Comparison of ENCODE assay signal across 9 cellular contexts in the genomic region with DNA sequence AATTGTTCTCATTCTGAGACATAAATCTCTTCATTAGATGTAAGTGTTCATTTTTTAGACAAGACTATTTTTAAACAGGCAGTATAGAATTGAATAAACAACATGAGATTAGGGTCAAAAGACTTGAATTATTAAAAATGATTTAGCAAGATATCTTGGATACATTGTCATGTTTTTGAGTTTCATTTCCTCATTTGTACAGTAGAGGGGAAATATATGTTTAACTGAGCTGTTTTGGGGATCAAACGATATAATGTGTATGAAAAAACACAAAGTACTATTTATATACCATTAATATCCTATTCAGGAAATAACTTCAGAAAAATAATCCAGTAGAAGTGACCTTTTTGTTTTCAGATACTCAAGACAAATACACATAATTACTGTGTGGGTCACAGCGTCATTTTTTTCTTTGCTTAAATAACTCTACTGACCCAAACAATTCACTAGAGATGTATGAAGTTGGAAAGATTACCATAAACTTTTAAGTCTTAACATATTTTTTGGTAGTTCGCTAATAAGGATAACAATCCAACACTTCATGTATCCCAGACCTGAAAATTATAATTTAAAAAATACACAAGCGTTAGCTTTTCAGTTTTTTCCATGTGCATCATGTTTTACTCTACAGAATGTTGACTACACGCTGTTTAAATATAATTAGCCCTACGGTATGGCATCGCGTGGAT. TPM values are rescaled to one million over a fixed set of nuclear protein-coding genes. Genes with fewer than 3 reads are reported as not detected.
DNase-seq lines count a peak whose midpoint lies in the region; ATAC-seq and TF ChIP-seq lines count a peak whose summit lies in the region.
"Had no signal": no experiment of that assay in that cellular context is flagged by ENCODE, and none has a peak within 500 bp of the region (broad histone marks: within the 10 kb centered on the region; RNA-seq: fewer than 3 reads in every experiment).

No MANE protein-coding gene starts in this region.

- WGBS in gastroesophageal sphincter (ENCODE audit: low coverage in 1 of 2), 2 donors: 11% methylated on average over 8 of the region's 8 CpGs
- 9 to 10% (median 9%) methylated on average over 8 of the region's 8 CpGs for whole genome bisulfite sequencing in psoas muscle, 3 donors

- no peaks in the 10 kb centered on the region for H3K9me3 ChIP-seq in SJCRH30 (replicated peaks)
- H3K9me3 ChIP-seq in gastroesophageal sphincter: no peaks in the 10 kb centered on the region
- H3K9me3 ChIP-seq in psoas muscle: no peaks in the 10 kb centered on the region
- no peaks in the 10 kb centered on the region for H3K9me3 ChIP-seq in MG63

- H3K4me1 ChIP-seq in SJCRH30 (no peaks in the 10 kb centered on the region), gastroesophageal sphincter (peaks cover 0 to 23% (median 6%) of the 10 kb centered on the region in 3 donors), psoas muscle (no peaks in the 10 kb centered on the region)

- no peak for TF ChIP-seq EP300 in gastroesophageal sphincter (IDR thresholded peaks at IDR 0.05)

- H3K4me3 ChIP-seq in H7 (ENCODE audit: insufficient read depth, low read depth, low read length): peak overlapping the region; percentile 73; the same call in 1 of the 2 replicates
- peak overlapping the region; percentile 60 for H3K4me3 ChIP-seq in SJCRH30
- H3K4me3 ChIP-seq in gastroesophageal sphincter: peak overlapping the region; percentile 49 to 67
- H3K4me3 ChIP-seq in psoas muscle: peak overlapping the region; percentile 68
- H3K4me3 ChIP-seq in MG63: no peak overlapping the region

- intact Hi-C loops in psoas muscle (cut with DNase I): no loop called here

- H3K27ac ChIP-seq in SJCRH30: no peak overlapping the region
- peak overlapping the region in 3 of 4 donors; percentile 80 to 90 (median 81) for H3K27ac ChIP-seq in gastroesophageal sphincter
- H3K27ac ChIP-seq in psoas muscle: no peak overlapping the region

- ATAC-seq in gastroesophageal sphincter (no peak), psoas muscle (no peak), GM19467 (IDR thresholded peaks at IDR 0.05; ENCODE audit: unreplicated experiment) (no peak)

- TF ChIP-seq CTCF in gastroesophageal sphincter (IDR thresholded peaks at IDR 0.05) (no peak), psoas muscle (IDR thresholded peaks at IDR 0.05) (no peak)

- no peaks in the 10 kb centered on the region for H3K36me3 ChIP-seq in H7 (replicated peaks; ENCODE audit: control insufficient read depth, insufficient read depth, low read length)
- no peaks in the 10 kb centered on the region for H3K36me3 ChIP-seq in SJCRH30
- H3K36me3 ChIP-seq in gastroesophageal sphincter: no peaks in the 10 kb centered on the region
- no peaks in the 10 kb centered on the region for H3K36me3 ChIP-seq in psoas muscle (ENCODE audit: insufficient read depth in 1 of 2, low read depth in 1 of 2)
- no peaks in the 10 kb centered on the region for H3K36me3 ChIP-seq in MG63

- H3K27me3 ChIP-seq in H7 (ENCODE audit: control insufficient read depth, insufficient read depth, low read length): peaks cover 33% of the 10 kb centered on the region
- H3K27me3 ChIP-seq in SJCRH30: peaks cover 13% of the 10 kb centered on the region
- H3K27me3 ChIP-seq in gastroesophageal sphincter: peaks cover 41% of the 10 kb centered on the region
- peaks cover 0 to 48% (median 12%) of the 10 kb centered on the region in 3 donors for H3K27me3 ChIP-seq in psoas muscle (ENCODE audit: insufficient read depth in 3 of 3, low read length in 2 of 3)
- H3K27me3 ChIP-seq in MG63: peaks cover 49% of the 10 kb centered on the region

- no peak for TF ChIP-seq POLR2A in gastroesophageal sphincter (IDR thresholded peaks at IDR 0.05)

- DNase-seq in H7: no peak
- DNase-seq in SJCRH30: no peak
- DNase-seq in psoas muscle: no peak
- DNase-seq in NCI-H2081 treated with DMSO at 0.1 percent for 48 hours (lab: John Stamatoyannopoulos, UW): no peak
- DNase-seq in anterior cingulate cortex (lab: John Stamatoyannopoulos, UW): no peak
- no peak for DNase-seq in MG63

RNA-seq across cellular contexts. Expression of a gene that starts 0.9 kb away (rescaled TPM):
- total RNA-seq in H7 (2014; rRNA removed; shearing (Covaris generic)): 0.07 and 0.63 TPM in 2 replicates
- 0.03 TPM in 1 of 2 replicates, not detected in the other for total RNA-seq in SJCRH30 (2014; rRNA removed; shearing (Covaris generic))
- total RNA-seq in gastroesophageal sphincter: 1 to 10 TPM in 3 of 4 donors, under 1 TPM in 1; 0.93 to 2.2 (median 1.5) TPM
- under 1 TPM; 0.08 to 0.41 (median 0.17) TPM for total RNA-seq in psoas muscle
- polyA plus RNA-seq in psoas muscle: under 1 TPM in 1 of 3 donors, not detected in 2; 0.01 TPM
- total RNA-seq in MG63 (2014; rRNA removed; shearing (Covaris generic); ENCODE audit: low replicate concordance): not detected in 2 replicates
- total RNA-seq: M059J had no signal

Comparison
In these comparisons a context has a peak if more than half of its experiments do, and no peak if none do; other contexts are left out.
1. H3K27ac ChIP-seq: peak in gastroesophageal sphincter (3 of 4); none in SJCRH30 (single experiment) and psoas muscle (single experiment).